Comparison of ENCODE assay signal across 18 cellular contexts in the genomic region with DNA sequence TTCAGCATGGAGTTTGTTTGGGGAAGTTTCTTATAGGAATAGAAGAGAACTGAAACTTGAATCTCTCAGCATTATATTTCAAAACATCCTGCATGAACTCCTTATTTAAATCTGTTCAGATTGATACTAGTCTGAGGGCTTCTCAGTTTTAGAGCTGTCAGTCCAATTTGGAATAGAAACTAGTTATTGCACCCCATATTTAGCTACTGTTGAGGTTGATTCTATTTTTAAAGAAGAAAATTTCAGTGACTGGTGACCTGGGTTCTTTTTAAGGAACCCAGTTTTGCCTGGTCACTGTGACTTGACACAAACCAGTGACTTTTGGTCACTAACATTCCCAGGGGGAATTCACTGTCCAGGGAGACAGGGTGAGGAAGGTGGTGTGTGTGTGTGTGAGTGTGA.
DNase-seq lines count a peak whose midpoint lies in the region; ATAC-seq and TF ChIP-seq lines count a peak whose summit lies in the region.
"Had no signal": no experiment of that assay in that cellular context is flagged by ENCODE, and none has a peak within 500 bp of the region (broad histone marks: within the 10 kb centered on the region; RNA-seq: fewer than 3 reads in every experiment).

No MANE protein-coding gene starts in this region.

- H2BK12ac ChIP-seq in mesenchymal stem cell (ENCODE audit: low read length in 2 of 2), result no peak overlapping the region

- peaks cover 0 to 54% (median 29%) of the 10 kb centered on the region in 10 experiments; a peak in 17 of 20 replicates for H3K4me1 ChIP-seq in BLaER1 treated with 17β-estradiol and CSF1 and Interleukin-3, amounts not matched to agents 10 nM and 100 nM
- H3K4me1 ChIP-seq in mesenchymal stem cell (ENCODE audit: control insufficient read depth, insufficient read depth, low read depth, low read length) (no peaks in the 10 kb centered on the region), colonic mucosa (no peaks in the 10 kb centered on the region)
- H3K4me1 ChIP-seq: HAP-1 had no signal

- H3K18ac ChIP-seq in mesenchymal stem cell (ENCODE audit: low read depth in 1 of 2, low read length in 2 of 2), result no peak overlapping the region

- H2AK5ac ChIP-seq in mesenchymal stem cell (ENCODE audit: low read length, severe bottlenecking), result no peak overlapping the region

- H4K8ac ChIP-seq in mesenchymal stem cell (ENCODE audit: low read length), result no peak overlapping the region

- no peak overlapping the region for H3K23ac ChIP-seq in mesenchymal stem cell (ENCODE audit: low read length in 2 of 2)

- H2BK15ac ChIP-seq in mesenchymal stem cell (ENCODE audit: low read depth, poor library complexity, severe bottlenecking), result no peak overlapping the region

- peak; percentile 24 for DNase-seq in H4 (ENCODE audit: low spot score)
- DNase-seq in NOMO-1 treated with dmso at 0.1 percent for 144 hours (lab: John Stamatoyannopoulos, UW; ENCODE audit: unreplicated experiment), result peak; percentile 77
- peak; percentile 8 for DNase-seq in mesenchymal stem cell
- no peak for DNase-seq in AG08395 (ENCODE audit: low spot score)
- DNase-seq in NCI-H510A (lab: John Stamatoyannopoulos, UW), result no peak
- DNase-seq in colonic mucosa, result no peak
- DNase-seq: ACHN; activated CD4-positive, CD25-positive, alpha-beta regulatory T cell; amniotic stem cell; EL; NCI-H1105 treated with DMSO at 0.1 percent for 48 hours; posterior cingulate gyrus; stimulated activated naive CD4-positive, alpha-beta T cell treated with Interleukin-2 at 50 U/mL for 16 hours; T-helper 17 cell had no signal

- H2BK120ac ChIP-seq in mesenchymal stem cell (ENCODE audit: low read depth, low read length), result no peak overlapping the region

- H3K9me3 ChIP-seq in BLaER1 treated with 17β-estradiol and CSF1 and Interleukin-3, amounts not matched to agents 10 nM and 100 nM (replicated peaks in 1 of 11), result no peaks in the 10 kb centered on the region
- H3K9me3 ChIP-seq in mesenchymal stem cell (ENCODE audit: control insufficient read depth, low read length) (no peaks in the 10 kb centered on the region), colonic mucosa (no peaks in the 10 kb centered on the region)
- H3K9me3 ChIP-seq: HAP-1 had no signal

- ATAC-seq in HG03342 (IDR thresholded peaks at IDR 0.05; ENCODE audit: unreplicated experiment), result no peak
- ATAC-seq: Right ventricle myocardium inferior, T-helper 17 cell had no signal

- peak overlapping the region in 9 of 11 experiments; percentile 42 to 87 (median 65); a peak in 17 of 22 replicates for H3K27ac ChIP-seq in BLaER1 treated with 17β-estradiol and CSF1 and Interleukin-3, amounts not matched to agents 10 nM and 100 nM
- H3K27ac ChIP-seq in mesenchymal stem cell (ENCODE audit: low read length, poor library complexity, severe bottlenecking) (no peak overlapping the region), colonic mucosa (no peak overlapping the region)

- no peaks in the 10 kb centered on the region for H3K36me3 ChIP-seq in BLaER1 treated with 17β-estradiol and CSF1 and Interleukin-3, amounts not matched to agents 10 nM and 100 nM
- H3K36me3 ChIP-seq in mesenchymal stem cell (ENCODE audit: control insufficient read depth in 1 of 2, insufficient read depth in 2 of 2, low read depth in 1 of 2, low read length in 2 of 2), result no peaks in the 10 kb centered on the region
- H3K36me3 ChIP-seq in colonic mucosa, result no peaks in the 10 kb centered on the region
- H3K36me3 ChIP-seq: HAP-1 had no signal

- H4K20me1 ChIP-seq in BLaER1 treated with 17β-estradiol and CSF1 and Interleukin-3, amounts not matched to agents 10 nM and 100 nM, result no peaks in the 10 kb centered on the region

- 0 out of 20 replicates have a peak overlapping the region, but pooled peaks of 2 of the 10 experiments have one; percentile 3 to 7 for H3K4me3 ChIP-seq in BLaER1 treated with 17β-estradiol and CSF1 and Interleukin-3, amounts not matched to agents 10 nM and 100 nM
- H3K4me3 ChIP-seq in mesenchymal stem cell (ENCODE audit: insufficient read depth in 1 of 2, low read depth in 1 of 2, low read length in 2 of 2), result no peak overlapping the region
- H3K4me3 ChIP-seq in colonic mucosa, result no peak overlapping the region
- H3K4me3 ChIP-seq: HAP-1 had no signal

- H2AFZ ChIP-seq in mesenchymal stem cell (ENCODE audit: low read depth, low read length), result no peak overlapping the region

- no peak overlapping the region for H2BK5ac ChIP-seq in mesenchymal stem cell (ENCODE audit: low read depth, low read length, poor library complexity, severe bottlenecking)

- H4K91ac ChIP-seq in mesenchymal stem cell (ENCODE audit: low read length), result no peak overlapping the region

- H3K4ac ChIP-seq in mesenchymal stem cell (ENCODE audit: low read depth in 1 of 2, low read length in 2 of 2), result no peak overlapping the region

- H3K4me2 ChIP-seq in BLaER1 treated with 17β-estradiol and CSF1 and Interleukin-3, amounts not matched to agents 10 nM and 100 nM, result peak overlapping the region in 10 of 11 experiments; percentile 17 to 89 (median 64); a peak in 18 of 22 replicates
- H3K4me2 ChIP-seq in mesenchymal stem cell (ENCODE audit: low read length, poor library complexity, severe bottlenecking), result no peak overlapping the region

- H3K27me3 ChIP-seq in BLaER1 treated with 17β-estradiol and CSF1 and Interleukin-3, amounts not matched to agents 10 nM and 100 nM, result no peaks in the 10 kb centered on the region
- peaks cover 0 to 12% of the 10 kb centered on the region in 2 experiments for H3K27me3 ChIP-seq in mesenchymal stem cell (ENCODE audit: control insufficient read depth in 1 of 2, insufficient read depth in 1 of 2, low read length in 2 of 2)
- no peaks in the 10 kb centered on the region for H3K27me3 ChIP-seq in colonic mucosa

- H3K9ac ChIP-seq in BLaER1 treated with 17β-estradiol and CSF1 and Interleukin-3, amounts not matched to agents 10 nM and 100 nM, result peak overlapping the region in 6 of 11 experiments; percentile 23 to 73 (median 58); a peak in 11 of 22 replicates
- H3K9ac ChIP-seq in mesenchymal stem cell (ENCODE audit: low read length) (no peak overlapping the region), colonic mucosa (ENCODE audit: low read depth in 2 of 2, low read length in 2 of 2) (no peak overlapping the region)

- no peak for TF ChIP-seq CTCF in colonic mucosa (IDR thresholded peaks at IDR 0.05)

- intact Hi-C loops in colonic mucosa (cut with DNase I), result no loop called here

- no peaks in the 10 kb centered on the region for H3K79me1 ChIP-seq in mesenchymal stem cell (replicated peaks; ENCODE audit: low read length, poor library complexity, severe bottlenecking)

- no peak overlapping the region for H3K14ac ChIP-seq in mesenchymal stem cell (ENCODE audit: low read length in 2 of 2)

Comparison
In these comparisons a context has a peak if more than half of its experiments do, and no peak if none do; other contexts are left out.
1. H3K27ac ChIP-seq: peak in BLaER1 treated with 17β-estradiol and CSF1 and Interleukin-3, amounts not matched to agents 10 nM and 100 nM (9 of 11); none in mesenchymal stem cell (single experiment) and colonic mucosa (single experiment).
2. H3K9ac ChIP-seq: peak in BLaER1 treated with 17β-estradiol and CSF1 and Interleukin-3, amounts not matched to agents 10 nM and 100 nM (6 of 11); none in mesenchymal stem cell (single experiment) and colonic mucosa (0 of 2).
3. DNase-seq: peak in H4 (single experiment), NOMO-1 treated with dmso at 0.1 percent for 144 hours (single experiment) and mesenchymal stem cell (single experiment); none in AG08395 (single experiment), NCI-H510A (single experiment) and colonic mucosa (single experiment).